16 cellular contexts compared by ENCODE assay signal in the genomic region with DNA sequence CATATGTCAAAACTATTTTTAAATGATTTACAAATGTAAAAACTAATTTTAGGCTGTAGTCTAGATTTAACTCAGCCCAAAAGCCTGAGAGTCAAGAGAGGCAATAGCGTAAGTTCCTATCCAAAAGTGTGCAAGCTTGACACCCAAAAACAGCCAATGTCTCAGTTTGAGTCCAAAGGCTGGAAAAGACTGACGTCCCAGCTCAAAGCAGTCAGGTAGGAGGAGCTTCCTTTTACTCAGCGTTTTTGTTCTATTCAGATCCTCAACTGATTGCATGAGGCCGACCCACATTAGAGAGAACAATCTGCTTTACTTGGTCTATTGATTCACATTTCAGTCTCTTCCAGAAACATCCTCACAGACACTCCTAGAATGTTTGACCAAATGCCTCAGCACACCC. TPM values are rescaled to one million over a fixed set of nuclear protein-coding genes. Genes with fewer than 3 reads are reported as not detected.
DNase-seq lines count a peak whose midpoint lies in the region; ATAC-seq, FAIRE-seq and TF ChIP-seq lines count a peak whose summit lies in the region.
"Had no signal": no experiment of that assay in that cellular context is flagged by ENCODE, and none has a peak within 500 bp of the region (broad histone marks: within the 10 kb centered on the region; RNA-seq: fewer than 3 reads in every experiment).

No MANE protein-coding gene starts in this region.

- H3K4me1 ChIP-seq in ACC112 (ENCODE audit: control insufficient read depth, insufficient read depth, low read length, unreplicated experiment) (no peaks in the 10 kb centered on the region), Panc1 (ENCODE audit: control insufficient read depth, insufficient read depth, low read length) (peaks cover 15% of the 10 kb centered on the region), liver (ENCODE audit: control insufficient read depth in 4 of 4, insufficient read depth in 4 of 4, low read length in 3 of 4) (no peaks in the 10 kb centered on the region), neuronal stem cell (ENCODE audit: control insufficient read depth in 2 of 2, insufficient read depth in 1 of 2, low read depth in 1 of 2, low read length in 2 of 2) (peaks cover 0 to 2% of the 10 kb centered on the region in 2 donors), kidney (ENCODE audit: control insufficient read depth in 1 of 2, insufficient read depth in 1 of 2, low read depth in 1 of 2, low read length in 2 of 2) (no peaks in the 10 kb centered on the region)
- H3K4me1 ChIP-seq: BE2C had no signal

- H3K27ac ChIP-seq in ACC112 (ENCODE audit: low read depth, low read length) (no peak overlapping the region), Panc1 (ENCODE audit: low read length) (peak overlapping the region; percentile 71), liver (ENCODE audit: low read depth in 1 of 2, low read length in 2 of 2) (no peak overlapping the region), neuronal stem cell (replicated peaks; ENCODE audit: low read length) (no peak overlapping the region), kidney (ENCODE audit: low read depth in 2 of 2, low read length in 2 of 2) (no peak overlapping the region)
- H3K27ac ChIP-seq: C4-2B had no signal

- TF ChIP-seq RAD21 in liver (IDR thresholded peaks at IDR 0.05): no peak

- H4K91ac ChIP-seq in neuronal stem cell (ENCODE audit: low read depth, low read length, poor library complexity): no peak overlapping the region

- H2AFZ ChIP-seq in ACC112 (ENCODE audit: low read length, unreplicated experiment) (peak overlapping the region; percentile 44), neuronal stem cell (ENCODE audit: low read length) (peak overlapping the region; percentile 64)

- no peak overlapping the region for H4K8ac ChIP-seq in neuronal stem cell (ENCODE audit: low read depth, low read length)

- DNase-seq in Panc1 (ENCODE audit: low read depth, low spot score): no peak
- no peak for DNase-seq in neuronal stem cell (ENCODE audit: low spot score)
- no peak for DNase-seq in kidney
- DNase-seq in NCI-H82 treated with DMSO at 0.1 percent for 48 hours (lab: John Stamatoyannopoulos, UW; ENCODE audit: unreplicated experiment): no peak
- DNase-seq in stimulated activated naive CD4-positive, alpha-beta T cell (lab: John Stamatoyannopoulos, UW): no peak
- DNase-seq in occipital lobe (lab: John Stamatoyannopoulos, UW): no peak
- DNase-seq: BE2C; CD4-positive, alpha-beta memory T cell; COR-L47; DMS153; DMS79 treated with DMSO at 0.1 percent for 48 hours; EL had no signal

- H3K4me3 ChIP-seq in ACC112 (ENCODE audit: low read depth, low read length) (no peak overlapping the region), Panc1 (ENCODE audit: low read depth in 2 of 2, low read length in 2 of 2) (no peak overlapping the region), liver (ENCODE audit: low read depth in 1 of 3, low read length in 3 of 3) (no peak overlapping the region), neuronal stem cell (ENCODE audit: low read length in 2 of 2) (no peak overlapping the region), kidney (ENCODE audit: low read length in 2 of 2) (no peak overlapping the region)

- H3K36me3 ChIP-seq in ACC112 (ENCODE audit: insufficient read depth, low read length) (no peaks in the 10 kb centered on the region), Panc1 (ENCODE audit: control insufficient read depth, insufficient read depth, low read length) (no peaks in the 10 kb centered on the region), liver (ENCODE audit: control insufficient read depth in 4 of 4, insufficient read depth in 3 of 4, low read depth in 1 of 4, low read length in 3 of 4) (no peaks in the 10 kb centered on the region), neuronal stem cell (replicated peaks in 1 of 2; ENCODE audit: control insufficient read depth in 2 of 2, insufficient read depth in 2 of 2, low read length in 2 of 2) (no peaks in the 10 kb centered on the region), kidney (ENCODE audit: control insufficient read depth in 1 of 2, insufficient read depth in 2 of 2, low read length in 2 of 2) (no peaks in the 10 kb centered on the region)
- H3K36me3 ChIP-seq: BE2C had no signal

- TF ChIP-seq CTCF in Panc1 (IDR thresholded peaks at IDR 0.05): no peak
- TF ChIP-seq CTCF in liver (IDR thresholded peaks at IDR 0.05; ENCODE audit: low read depth, low read length, missing input control): no peak
- TF ChIP-seq CTCF in kidney (IDR thresholded peaks at IDR 0.05; ENCODE audit: borderline replicate concordance, extremely low read depth, insufficient read depth): no peak

- CTCF ChIA-PET in Panc1 (lab: Charles Lee): interaction anchor here (0.5 kb wide), 1 partner anchor 10 kb away, joined by 7 read pairs; no protein-coding TSS in a partner anchor

- no peak overlapping the region for H3K18ac ChIP-seq in neuronal stem cell (ENCODE audit: low read length)

- no peak overlapping the region for H2AK5ac ChIP-seq in neuronal stem cell (ENCODE audit: low read depth, low read length)

- intact Hi-C loops in Panc1 (cut with micrococcal nuclease; ENCODE audit: unreplicated experiment) (loop anchor here (10.0 kb wide), 1 partner anchor 131 kb away; no protein-coding TSS in a partner anchor), kidney (cut with DNase I) (no loop called here)

- peak; percentile 77; the same call in 1 of the 2 replicates for ATAC-seq in Panc1

- BruUV-seq in Panc1 (replicated peaks; lab: Mats Ljungman, UMichigan): TSS peak; percentile 29

- H3K9ac ChIP-seq in liver (ENCODE audit: low read depth in 1 of 2, low read length in 2 of 2) (no peak overlapping the region), neuronal stem cell (ENCODE audit: low read depth, low read length, poor library complexity) (no peak overlapping the region), kidney (ENCODE audit: low read length in 2 of 2) (no peak overlapping the region)

- no peak for FAIRE-seq in kidney (lab: Jason Lieb, UNC)
- FAIRE-seq: GM12891 had no signal

- no peak overlapping the region for H2BK15ac ChIP-seq in neuronal stem cell (ENCODE audit: low read length)

- H2BK12ac ChIP-seq in neuronal stem cell (ENCODE audit: low read length): no peak overlapping the region

- H3K4ac ChIP-seq in neuronal stem cell (ENCODE audit: low read length): no peak overlapping the region

- H2BK120ac ChIP-seq in neuronal stem cell (ENCODE audit: low read depth, low read length): no peak overlapping the region

- in situ Hi-C loops in Panc1 (cut with HindIII; ENCODE audit: low pct_unique_long_range_greater_than_20kb, low sequenced_read_pairs): no loop called here

- H3K4me2 ChIP-seq in neuronal stem cell (ENCODE audit: insufficient read depth, low read length, poor library complexity, severe bottlenecking): no peak overlapping the region

- no peak overlapping the region for H2BK5ac ChIP-seq in neuronal stem cell (ENCODE audit: low read length)

- H3K79me1 ChIP-seq in neuronal stem cell (ENCODE audit: low read depth, low read length): no peaks in the 10 kb centered on the region

- no peak overlapping the region for H3K23ac ChIP-seq in neuronal stem cell (ENCODE audit: low read depth, low read length, poor library complexity)

- H3K79me2 ChIP-seq in ACC112 (ENCODE audit: control insufficient read depth, insufficient read depth, low read length, unreplicated experiment): no peaks in the 10 kb centered on the region

- H3K9me3 ChIP-seq in Panc1 (ENCODE audit: control insufficient read depth, insufficient read depth, low read depth, low read length): no peaks in the 10 kb centered on the region; the same call in 1 of the 2 replicates
- no peaks in the 10 kb centered on the region for H3K9me3 ChIP-seq in liver (ENCODE audit: control insufficient read depth in 4 of 4, low read length in 3 of 4)
- H3K9me3 ChIP-seq in neuronal stem cell (replicated peaks in 1 of 2; ENCODE audit: control insufficient read depth in 2 of 2, insufficient read depth in 1 of 2, low read depth in 1 of 2, low read length in 2 of 2): no peaks in the 10 kb centered on the region
- no peaks in the 10 kb centered on the region for H3K9me3 ChIP-seq in kidney (ENCODE audit: control insufficient read depth in 1 of 2, low read length in 2 of 2)
- H3K9me3 ChIP-seq: BE2C had no signal

- POLR2A ChIA-PET in Panc1 (lab: Charles Lee): no interaction called here

- WGBS in liver: 38% methylated on average over 4 of the region's 4 CpGs
- no CpG with 5 or more reads among the region's 4 CpGs for WGBS in neuronal stem cell (ENCODE audit: extremely low coverage in 2 of 2, insufficient read length in 2 of 2, insufficient replicate concordance in 1 of 2), 2 donors

- no peaks in the 10 kb centered on the region for H3K27me3 ChIP-seq in ACC112 (ENCODE audit: insufficient read depth, low read length)
- no peaks in the 10 kb centered on the region for H3K27me3 ChIP-seq in Panc1 (ENCODE audit: control insufficient read depth, insufficient read depth, low read length)
- no peaks in the 10 kb centered on the region for H3K27me3 ChIP-seq in liver (ENCODE audit: control insufficient read depth in 4 of 4, insufficient read depth in 4 of 4, low read length in 3 of 4)
- H3K27me3 ChIP-seq in neuronal stem cell (ENCODE audit: control insufficient read depth in 3 of 3, insufficient read depth in 3 of 3, low read depth in 1 of 3, low read length in 3 of 3): no peaks in the 10 kb centered on the region
- H3K27me3 ChIP-seq: BE2C had no signal

- H3K14ac ChIP-seq in neuronal stem cell (ENCODE audit: low read length): no peak overlapping the region

TF ChIP-seq in liver, 16 proteins besides CTCF, POLR2A, EP300 and RAD21:
- TF ChIP-seq HNF4A (conservative IDR thresholded peaks at IDR 0.05): peak; percentile 15 to 45
- TF ChIP-seq YY1 (IDR thresholded peaks at IDR 0.05): no peak

RNA-seq across cellular contexts. Expression of a gene that starts 51.8 kb away (rescaled TPM):
- total RNA-seq in Panc1 (2021; ENCODE audit: unreplicated experiment) (420 TPM), liver (100 to 1,000 TPM; 106 to 111 TPM), kidney (448 TPM), occipital lobe (156 TPM)
- polyA plus RNA-seq in Panc1 (2012; ENCODE audit: insufficient read length): 368 TPM
- polyA plus RNA-seq in liver (100 to 1,000 TPM; 200 to 303 TPM), kidney (ENCODE audit: insufficient read depth, low read depth, low replicate concordance) (884 TPM)
- polyA plus RNA-seq in neuronal stem cell (2013, experiment 1 of 2): 132 TPM
- 130 TPM for polyA plus RNA-seq in neuronal stem cell (2013, experiment 2 of 2)
